13 cellular contexts compared by ENCODE assay signal in the genomic region with DNA sequence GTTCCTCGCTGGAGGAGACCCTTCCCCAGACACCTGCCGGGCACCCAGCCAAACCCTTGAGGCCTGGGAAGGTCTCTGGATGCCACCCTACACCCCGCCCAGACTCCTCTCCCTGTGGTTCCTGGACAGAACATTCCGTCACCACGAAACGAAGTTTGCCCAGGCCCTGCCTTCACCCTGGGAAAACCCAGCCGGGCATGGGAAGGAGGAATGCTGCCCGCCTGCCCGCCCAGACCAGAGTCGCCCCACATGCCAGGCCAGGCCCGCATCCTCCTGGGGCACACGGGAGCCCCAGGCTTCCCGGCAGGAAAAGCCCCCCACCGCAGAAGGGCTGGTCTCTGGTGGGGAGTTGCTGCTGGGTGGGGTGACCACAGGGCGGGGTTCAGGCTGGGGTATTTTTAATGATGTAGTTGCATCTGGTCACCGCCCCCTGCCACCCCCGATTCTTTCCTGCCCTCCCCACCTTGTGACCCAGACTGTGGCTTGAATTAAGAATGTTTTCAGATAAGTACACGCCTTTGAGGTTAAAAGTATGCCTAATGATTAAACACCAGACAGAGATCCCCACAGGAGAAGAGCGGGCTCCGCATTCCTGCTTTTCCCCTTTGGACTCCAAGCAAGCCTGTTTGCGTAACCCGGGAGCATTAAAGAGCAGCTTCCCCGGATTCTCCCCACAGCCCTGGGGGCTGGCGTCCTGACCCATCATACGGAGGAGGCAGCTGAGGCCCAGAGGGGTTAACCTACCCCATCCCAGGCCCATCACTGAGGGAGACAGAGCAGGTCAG. TPM values are rescaled to one million over a fixed set of nuclear protein-coding genes. Genes with fewer than 3 reads are reported as not detected.
DNase-seq lines count a peak whose midpoint lies in the region; FAIRE-seq and TF ChIP-seq lines count a peak whose summit lies in the region.
"Had no signal": no experiment of that assay in that cellular context is flagged by ENCODE, and none has a peak within 500 bp of the region (broad histone marks: within the 10 kb centered on the region; RNA-seq: fewer than 3 reads in every experiment).

No MANE protein-coding gene starts in this region.

- no peak overlapping the region for H3K14ac ChIP-seq in H1 (ENCODE audit: insufficient read length)

- peak; percentile 17 for DNase-seq in NCI-H1694 treated with DMSO at 0.1 percent for 48 hours (lab: John Stamatoyannopoulos, UW)
- DNase-seq in NCI-H1694 (lab: John Stamatoyannopoulos, UW), result no peak
- no peak for DNase-seq in H1 (ENCODE audit: low read depth in 1 of 2, low spot score in 2 of 2)
- DNase-seq in mucosa of gallbladder (ENCODE audit: low spot score), result peak; percentile 77
- peak in 1 of 2 donors; percentile 64 for DNase-seq in uterus
- no peak for DNase-seq in amniotic stem cell (lab: John Stamatoyannopoulos, UW)
- no peak for DNase-seq in D721Med (ENCODE audit: insufficient read length, low spot score)
- no peak for DNase-seq in NCI-H187 treated with DMSO at 0.1 percent for 48 hours (lab: John Stamatoyannopoulos, UW)
- DNase-seq: activated T-cell treated with anti-CD3 and anti-CD28 coated beads, Interleukin-2, amount 50 U/mL, for 24 hours; hypothalamus; NCI-H1092 treated with DMSO at 0.1 percent for 48 hours had no signal

- POLR2A ChIA-PET in H1 (lab: Charles Lee; ENCODE audit: partially characterized antibody), result interaction anchor here (0.9 kb wide), 1 partner anchor 123 kb away, joined by 5 read pairs; no protein-coding TSS in a partner anchor

- H2BK15ac ChIP-seq in H1 (ENCODE audit: low read length), result no peak overlapping the region

- TF ChIP-seq POLR2A in H1 (IDR thresholded peaks at IDR 0.05; ENCODE audit: control extremely low read depth in 1 of 2, low read depth in 2 of 2, low read length in 2 of 2) (no peak), uterus (IDR thresholded peaks at IDR 0.05) (no peak)

- H3K23ac ChIP-seq in H1 (ENCODE audit: insufficient read length), result no peak overlapping the region

- H3K56ac ChIP-seq in H1 (replicated peaks; ENCODE audit: insufficient read length, low read depth, low read length), result no peak overlapping the region

- CTCF ChIA-PET in H1 (lab: Charles Lee; ENCODE audit: partially characterized antibody), result interaction anchor here (0.6 to 1.0 kb wide), 3 partner anchors 11 to 99 kb away, joined by 3 read pairs; no protein-coding TSS in a partner anchor

- no peak overlapping the region for H3K9ac ChIP-seq in H1 (replicated peaks in 1 of 4; ENCODE audit: extremely low read depth in 1 of 4, low read depth in 3 of 4, low read length in 3 of 4)

- H3K27me3 ChIP-seq in H1 (replicated peaks in 1 of 4; ENCODE audit: control insufficient read depth in 3 of 4, extremely low read depth in 1 of 4, insufficient read depth in 3 of 4, low read length in 3 of 4) (no peaks in the 10 kb centered on the region), uterus (no peaks in the 10 kb centered on the region)

- no peak overlapping the region for H2AK5ac ChIP-seq in H1 (ENCODE audit: low read depth, low read length)

- no peak overlapping the region for H4K91ac ChIP-seq in H1 (replicated peaks; ENCODE audit: insufficient read length, low read length)

- 95% methylated on average over 23 of the region's 25 CpGs; no CpG with 5 or more reads in 1 of the 2 experiments for WGBS in H1 (ENCODE audit: extremely low coverage in 1 of 2, insufficient coverage in 1 of 2, insufficient read length in 1 of 2, insufficient replicate concordance in 2 of 2, low coverage in 1 of 2, low lambda C conversion rate in 2 of 2, missing lambda C conversion rate in 1 of 2), 2 experiments

- H3K27ac ChIP-seq in H1 (ENCODE audit: low read depth, low read length) (no peak overlapping the region), uterus (peak overlapping the region; percentile 87 to 100)

- H2BK120ac ChIP-seq in H1 (replicated peaks; ENCODE audit: low read depth, low read length), result no peak overlapping the region

- H3K4me2 ChIP-seq in H1 (ENCODE audit: insufficient read depth in 1 of 2, low read depth in 2 of 2, low read length in 2 of 2), result no peak overlapping the region

- no peaks in the 10 kb centered on the region for H3K79me2 ChIP-seq in H1 (ENCODE audit: control insufficient read depth in 1 of 2, insufficient read depth in 2 of 2, low read length in 2 of 2)

- H2BK12ac ChIP-seq in H1 (ENCODE audit: low read depth, low read length), result 0 out of 2 replicates have a peak overlapping the region, but pooled peaks have one; percentile 27

- H4K8ac ChIP-seq in H1 (ENCODE audit: extremely low read depth, insufficient read depth, low read length), result no peak overlapping the region

- H3K36me3 ChIP-seq in H1 (ENCODE audit: control insufficient read depth in 2 of 4, insufficient read depth in 4 of 4, low read length in 3 of 4) (no peaks in the 10 kb centered on the region), uterus (no peaks in the 10 kb centered on the region)

- no peak overlapping the region for H2BK5ac ChIP-seq in H1 (ENCODE audit: low read depth, low read length)

- H3K18ac ChIP-seq in H1 (ENCODE audit: extremely low read depth, low read length), result no peak overlapping the region

- TF ChIP-seq RAD21 in H1 (IDR thresholded peaks at IDR 0.05 in 1 of 2, conservative IDR thresholded peaks at IDR 0.05 in 1 of 2; ENCODE audit: low read depth in 2 of 2, low read length in 2 of 2), result no peak

- TF ChIP-seq EP300 in H1 (IDR thresholded peaks at IDR 0.05; ENCODE audit: borderline replicate concordance in 1 of 2, low read depth in 2 of 2, low read length in 2 of 2), result no peak

- intact Hi-C loops in uterus (cut with DNase I; ENCODE audit: low total_unique reads), result no loop called here

- no peak for TF ChIP-seq CTCF in H1 (IDR thresholded peaks at IDR 0.05; ENCODE audit: control extremely low read depth in 1 of 3, insufficient read depth in 1 of 3, low read depth in 1 of 3, low read length in 3 of 3)
- no peak for TF ChIP-seq CTCF in uterus (IDR thresholded peaks at IDR 0.05)
- no peak for TF ChIP-seq CTCF in D721Med (IDR thresholded peaks at IDR 0.05; ENCODE audit: insufficient read depth, missing control alignments)

- FAIRE-seq in H1 (lab: Jason Lieb, UNC) (no peak), D721Med (lab: Jason Lieb, UNC) (no peak)
- FAIRE-seq: A204.1, GM18507 had no signal

- H3K4me1 ChIP-seq in H1 (replicated peaks in 1 of 4; ENCODE audit: control insufficient read depth in 3 of 4, insufficient read depth in 4 of 4, low read length in 3 of 4) (peaks cover 0 to 8% (median 3%) of the 10 kb centered on the region in 4 experiments; a peak in 3 of 7 replicates), uterus (peaks cover 49 to 88% of the 10 kb centered on the region in 2 donors)

- H3K9me3 ChIP-seq in H1 (ENCODE audit: insufficient read depth in 2 of 2, low read depth in 1 of 2, low read length in 1 of 2) (no peaks in the 10 kb centered on the region), uterus (no peaks in the 10 kb centered on the region)

- no peak overlapping the region for H2AFZ ChIP-seq in H1 (ENCODE audit: low read length)

- H4K20me1 ChIP-seq in H1 (replicated peaks in 1 of 2; ENCODE audit: control insufficient read depth in 1 of 2, insufficient read depth in 2 of 2, low read length in 2 of 2), result peaks cover 0 to 1% of the 10 kb centered on the region in 2 experiments

- H4K5ac ChIP-seq in H1 (ENCODE audit: insufficient read length, low read depth, low read length), result no peak overlapping the region

- no peak overlapping the region for H3K4ac ChIP-seq in H1 (replicated peaks; ENCODE audit: insufficient read length, low read depth, low read length)

- H3K4me3 ChIP-seq in H1 (ENCODE audit: extremely low read depth in 1 of 4, insufficient read depth in 2 of 4, low read depth in 3 of 4, low read length in 4 of 4) (no peak overlapping the region), uterus (no peak overlapping the region)

- no peak overlapping the region for H2BK20ac ChIP-seq in H1 (ENCODE audit: low read length)

- H3K79me1 ChIP-seq in H1 (ENCODE audit: low read depth, low read length), result no peaks in the 10 kb centered on the region

- no peaks in the 10 kb centered on the region for H3K23me2 ChIP-seq in H1 (ENCODE audit: low read depth, low read length)

TF ChIP-seq in H1, 55 proteins besides CTCF, POLR2A, EP300 and RAD21:
- no peak for TF ChIP-seq ZNF274 (IDR thresholded peaks at IDR 0.05; ENCODE audit: borderline replicate concordance, extremely low read depth, low read length)
- TF ChIP-seq RBBP5 (IDR thresholded peaks at IDR 0.05; ENCODE audit: borderline replicate concordance, low read depth, low read length), result no peak
- no peak for TF ChIP-seq CTBP2 (IDR thresholded peaks at IDR 0.05; ENCODE audit: borderline replicate concordance, insufficient read depth, insufficient read length, low read length)
- TF ChIP-seq, protein P1, sequence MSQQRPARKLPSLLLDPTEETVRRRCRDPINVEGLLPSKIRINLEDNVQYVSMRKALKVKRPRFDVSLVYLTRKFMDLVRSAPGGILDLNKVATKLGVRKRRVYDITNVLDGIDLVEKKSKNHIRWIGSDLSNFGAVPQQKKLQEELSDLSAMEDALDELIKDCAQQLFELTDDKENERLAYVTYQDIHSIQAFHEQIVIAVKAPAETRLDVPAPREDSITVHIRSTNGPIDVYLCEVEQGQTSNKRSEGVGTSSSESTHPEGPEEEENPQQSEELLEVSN (IDR thresholded peaks at IDR 0.05), result no peak
- TF ChIP-seq RNF2 (IDR thresholded peaks at IDR 0.05; ENCODE audit: borderline replicate concordance, low read depth, low read length, missing control alignments, poor library complexity, severe bottlenecking), result no peak
- no peak for TF ChIP-seq SIRT6 (IDR thresholded peaks at IDR 0.05; ENCODE audit: low read length)
- TF ChIP-seq CHD1 (IDR thresholded peaks at IDR 0.05; ENCODE audit: low read depth, low read length), result no peak

RNA-seq across cellular contexts. Expression of a gene that starts 44.6 kb away (rescaled TPM):
- 8.2 and 10.0 TPM in 2 replicates for total RNA-seq in H1 (2021; fragmentation: NEBNext Ultra II Directional; extraction: Animal tissue kit (Norgen Biotek cat#: 25700))
- polyA plus RNA-seq in H1 (2011; rRNA removed), result 3.1 and 3.3 TPM in 2 replicates
- 3.6 TPM for polyA plus RNA-seq in H1 (2011; cell fraction: cytosol; rRNA removed)
- 9.9 TPM for polyA plus RNA-seq in H1 (2011; cell fraction: nucleus; rRNA removed)
- 3.8 to 4.8 TPM (median 4.5 TPM) in 4 replicates for polyA plus RNA-seq in H1 (2012, experiment 1 of 2)
- polyA plus RNA-seq in H1 (2012, experiment 2 of 2), result 3.1 TPM
- polyA plus RNA-seq in H1 (2013, experiment 1 of 2), result 3.9 TPM
- 3.4 TPM for polyA plus RNA-seq in H1 (2013, experiment 2 of 2)
- 6.5 and 7.4 TPM in 2 replicates for polyA minus RNA-seq in H1 (2011; rRNA and poly(A)+ RNA removed)
- 3.2 TPM for polyA minus RNA-seq in H1 (2011; cell fraction: cytosol; rRNA and poly(A)+ RNA removed)
- polyA minus RNA-seq in H1 (2011; cell fraction: nucleus; rRNA and poly(A)+ RNA removed), result 14.7 TPM
- total RNA-seq in mucosa of gallbladder (51.3 TPM), uterus (10 to 100 TPM in 2 of 4 donors, 1 to 10 TPM in 2; 1.8 to 24.8 (median 14.0) TPM)

Comparison
In these comparisons a context has a peak if more than half of its experiments do, and no peak if none do; other contexts are left out.
1. DNase-seq: peak in NCI-H1694 treated with DMSO at 0.1 percent for 48 hours (single experiment) and mucosa of gallbladder (single experiment); none in NCI-H1694 (single experiment), H1 (0 of 2), amniotic stem cell (single experiment), D721Med (single experiment) and NCI-H187 treated with DMSO at 0.1 percent for 48 hours (single experiment).